11 cellular contexts compared by ENCODE assay signal in genomic region chr3:50388021-50388719, GRCh38. TPM values are rescaled to one million over a fixed set of nuclear protein-coding genes. Genes with fewer than 3 reads are reported as not detected.
DNase-seq lines count a peak whose midpoint lies in the region; ATAC-seq, FAIRE-seq and TF ChIP-seq lines count a peak whose summit lies in the region.
"Had no signal": no experiment of that assay in that cellular context is flagged by ENCODE, and none has a peak within 500 bp of the region (broad histone marks: within the 10 kb centered on the region; RNA-seq: fewer than 3 reads in every experiment).

No MANE protein-coding gene starts in this region.

- H3K4me1 ChIP-seq in endothelial cell of umbilical vein (ENCODE audit: control insufficient read depth, extremely low read depth, insufficient read depth, low read length) (no peaks in the 10 kb centered on the region), small intestine (ENCODE audit: control insufficient read depth in 2 of 2, insufficient read depth in 1 of 2, low read depth in 1 of 2, low read length in 1 of 2) (peaks cover 5 to 7% of the 10 kb centered on the region in 2 donors), spleen (peaks cover 0 to 24% (median 9%) of the 10 kb centered on the region in 6 donors), testis (peaks cover 6% of the 10 kb centered on the region)

- TF ChIP-seq POLR2A in endothelial cell of umbilical vein (IDR thresholded peaks at IDR 0.05; ENCODE audit: low read depth, low read length) (no peak), spleen (IDR thresholded peaks at IDR 0.05) (no peak), testis (IDR thresholded peaks at IDR 0.05) (no peak)

- H3K36me3 ChIP-seq in endothelial cell of umbilical vein (ENCODE audit: control insufficient read depth in 2 of 2, extremely low read depth in 1 of 2, insufficient read depth in 2 of 2, low read length in 2 of 2) (no peaks in the 10 kb centered on the region), small intestine (ENCODE audit: control insufficient read depth in 2 of 2, insufficient read depth in 2 of 2, low read length in 2 of 2) (no peaks in the 10 kb centered on the region), spleen (no peaks in the 10 kb centered on the region), testis (ENCODE audit: low read depth, missing control alignments) (no peaks in the 10 kb centered on the region)

- TF ChIP-seq CTCF in endothelial cell of umbilical vein (IDR thresholded peaks at IDR 0.05; ENCODE audit: extremely low read depth in 1 of 2, insufficient read depth in 1 of 2, low read depth in 1 of 2, low read length in 2 of 2) = peak; percentile 4 to 34
- no peak for TF ChIP-seq CTCF in spleen (IDR thresholded peaks at IDR 0.05 in 8 of 11, conservative IDR thresholded peaks at IDR 0.05 in 3 of 11)
- peak in 1 of 3 experiments; percentile 25 for TF ChIP-seq CTCF in testis (IDR thresholded peaks at IDR 0.05)
- TF ChIP-seq CTCF in omental fat pad (IDR thresholded peaks at IDR 0.05) = no peak

- H3K27ac ChIP-seq in endothelial cell of umbilical vein (ENCODE audit: insufficient read depth, low read depth, low read length) = no peak overlapping the region
- H3K27ac ChIP-seq in small intestine (ENCODE audit: low read depth in 1 of 2, low read length in 1 of 2) = no peak overlapping the region
- no peak overlapping the region for H3K27ac ChIP-seq in spleen
- H3K27ac ChIP-seq in testis = no peak overlapping the region

- H3K4me3 ChIP-seq in endothelial cell of umbilical vein (replicated peaks in 1 of 3; ENCODE audit: insufficient read depth in 1 of 3, low read depth in 1 of 3, low read length in 3 of 3) (no peak overlapping the region), small intestine (ENCODE audit: low read depth in 1 of 2, low read length in 2 of 2) (no peak overlapping the region), spleen (no peak overlapping the region), testis (no peak overlapping the region)

- H2AFZ ChIP-seq in endothelial cell of umbilical vein (ENCODE audit: low read depth, low read length) = no peak overlapping the region

- BruUV-seq in endothelial cell of umbilical vein (replicated peaks; lab: Mats Ljungman, UMichigan) = no TSS peak

- no peak overlapping the region for H3K4me2 ChIP-seq in endothelial cell of umbilical vein (ENCODE audit: insufficient read depth, low read length)

- WGBS in small intestine, 3 donors = 26 to 72% (median 44%) methylated on average over 25 of the region's 25 CpGs
- 81 to 87% (median 83%) methylated on average over 19 to 25 of the region's 25 CpGs for WGBS in spleen, 5 donors
- WGBS in testis, 2 donors = 79 to 82% methylated on average over 20 to 24 of the region's 25 CpGs

- FAIRE-seq in endothelial cell of umbilical vein (lab: Jason Lieb, UNC) (no peak), small intestine (lab: Jason Lieb, UNC) (no peak)

- no peak for ATAC-seq in omental fat pad (ENCODE audit: low FRiP score)

- no peaks in the 10 kb centered on the region for H3K9me1 ChIP-seq in endothelial cell of umbilical vein (replicated peaks; ENCODE audit: control insufficient read depth, extremely low read depth, insufficient read depth, low read length)

- no peaks in the 10 kb centered on the region for H3K27me3 ChIP-seq in endothelial cell of umbilical vein (ENCODE audit: control insufficient read depth in 2 of 2, insufficient read depth in 2 of 2, low read length in 2 of 2)
- H3K27me3 ChIP-seq in small intestine (ENCODE audit: control insufficient read depth in 2 of 2, insufficient read depth in 2 of 2, low read length in 2 of 2) = no peaks in the 10 kb centered on the region
- H3K27me3 ChIP-seq in spleen (replicated peaks in 1 of 7) = no peaks in the 10 kb centered on the region
- no peaks in the 10 kb centered on the region for H3K27me3 ChIP-seq in testis

- intact Hi-C loops in endothelial cell of umbilical vein (cut with micrococcal nuclease) (loop anchor here (1.0 kb wide), 1 partner anchor 41 kb away; no protein-coding TSS in a partner anchor), spleen (cut with DNase I; ENCODE audit: low total_unique reads) (no loop called here), testis (cut with DNase I; ENCODE audit: low total_unique reads) (no loop called here)

- CTCF ChIA-PET in endothelial cell of umbilical vein (lab: Charles Lee) = interaction anchor here (1.2 kb wide), 1 partner anchor 18 kb away, joined by 5 read pairs; no protein-coding TSS in a partner anchor

- dilution Hi-C loops in endothelial cell of umbilical vein (cut with MboI; ENCODE audit: extremely low pct_ligation_motif_present, low sequenced_read_pairs) = no loop called here

- H4K20me1 ChIP-seq in endothelial cell of umbilical vein (replicated peaks; ENCODE audit: control insufficient read depth, extremely low read depth, insufficient read depth, low read length) = no peaks in the 10 kb centered on the region

- H3K79me2 ChIP-seq in endothelial cell of umbilical vein (ENCODE audit: control insufficient read depth, insufficient read depth, low read length) = no peaks in the 10 kb centered on the region

- DNase-seq in SHP77 (lab: John Stamatoyannopoulos, UW) (peak; percentile 37 to 63), SHP77 treated with DMSO at 0.1 percent for 48 hours (lab: John Stamatoyannopoulos, UW) (no peak), NCI-H524 treated with DMSO at 0.1 percent for 48 hours (lab: John Stamatoyannopoulos, UW) (peak; percentile 50), endothelial cell of umbilical vein (ENCODE audit: low read depth, low spot score) (no peak), small intestine (peak; percentile 33), spleen (no peak), testis (no peak), omental fat pad (ENCODE audit: low spot score) (no peak)
- DNase-seq: activated B cell treated with CpG ODN at 0.5 μM for 24 hours; COR-L47; stimulated activated CD4-positive, alpha-beta T cell treated with anti-CD3 and anti-CD28 coated beads, Interleukin-4, amount 100 ng/mL, for 24 hours had no signal

- H3K9ac ChIP-seq in endothelial cell of umbilical vein (replicated peaks; ENCODE audit: extremely low read depth, insufficient read depth, low read length) = no peak overlapping the region

- H3K9me3 ChIP-seq in endothelial cell of umbilical vein (replicated peaks; ENCODE audit: control insufficient read depth, insufficient read depth, low read length) (no peaks in the 10 kb centered on the region), small intestine (ENCODE audit: control insufficient read depth, low read depth) (no peaks in the 10 kb centered on the region), spleen (no peaks in the 10 kb centered on the region), testis (no peaks in the 10 kb centered on the region)

- POLR2A ChIA-PET in endothelial cell of umbilical vein (lab: Charles Lee) = no interaction called here

RNA-seq across cellular contexts. Expression of gene TMEM115, which starts 28.8 kb away (rescaled TPM):
- 43.2 and 44.7 TPM in 2 replicates for total RNA-seq in endothelial cell of umbilical vein
- 65.5 and 90.1 TPM in 2 replicates for polyA plus RNA-seq in endothelial cell of umbilical vein
- 42.2 and 49.0 TPM in 2 replicates for polyA plus RNA-seq in endothelial cell of umbilical vein (2011; cell fraction: cytosol; rRNA removed)
- polyA plus RNA-seq in endothelial cell of umbilical vein (2011; cell fraction: nucleus; rRNA removed) = 23.7 and 24.7 TPM in 2 replicates
- polyA plus RNA-seq in endothelial cell of umbilical vein (2012) = 27.7 and 28.8 TPM in 2 replicates
- polyA minus RNA-seq in endothelial cell of umbilical vein = 45.9 and 53.4 TPM in 2 replicates
- 25.6 TPM for polyA minus RNA-seq in endothelial cell of umbilical vein (2011; cell fraction: cytosol; rRNA and poly(A)+ RNA removed)
- polyA minus RNA-seq in endothelial cell of umbilical vein (2011; cell fraction: nucleus; rRNA and poly(A)+ RNA removed) = 16.8 and 19.9 TPM in 2 replicates
- polyA plus RNA-seq in small intestine = 10 to 100 TPM; 24.8 to 34.2 (median 27.8) TPM
- 10 to 100 TPM; 22.6 to 49.2 (median 35.1) TPM for total RNA-seq in spleen
- polyA plus RNA-seq in spleen = 10 to 100 TPM; 14.0 to 22.1 (median 17.2) TPM
- total RNA-seq in testis = 10 to 100 TPM; 63.2 to 72.4 TPM
- 37.6 TPM for polyA plus RNA-seq in testis (ENCODE audit: insufficient read depth, low read depth, low replicate concordance)
- 10 to 100 TPM; 41.5 to 70.6 (median 52.1) TPM for total RNA-seq in omental fat pad

RNA-seq across cellular contexts. Expression of gene CYB561D2, which starts 37.5 kb away (rescaled TPM):
- 13.6 and 16.3 TPM in 2 replicates for total RNA-seq in endothelial cell of umbilical vein
- 46.0 and 55.8 TPM in 2 replicates for polyA plus RNA-seq in endothelial cell of umbilical vein
- polyA plus RNA-seq in endothelial cell of umbilical vein (2011; cell fraction: cytosol; rRNA removed) = 24.4 and 27.2 TPM in 2 replicates
- 22.0 and 22.2 TPM in 2 replicates for polyA plus RNA-seq in endothelial cell of umbilical vein (2011; cell fraction: nucleus; rRNA removed)
- polyA plus RNA-seq in endothelial cell of umbilical vein (2012) = 12.0 and 17.1 TPM in 2 replicates
- polyA minus RNA-seq in endothelial cell of umbilical vein = 20.8 TPM in 2 replicates
- 11.3 TPM for polyA minus RNA-seq in endothelial cell of umbilical vein (2011; cell fraction: cytosol; rRNA and poly(A)+ RNA removed)
- 6.3 and 8.8 TPM in 2 replicates for polyA minus RNA-seq in endothelial cell of umbilical vein (2011; cell fraction: nucleus; rRNA and poly(A)+ RNA removed)
- polyA plus RNA-seq in small intestine = 10 to 100 TPM; 30.5 to 39.1 (median 31.3) TPM
- 10 to 100 TPM; 18.7 to 33.7 (median 24.9) TPM for total RNA-seq in spleen
- polyA plus RNA-seq in spleen = 10 to 100 TPM; 26.8 to 35.2 (median 27.2) TPM
- total RNA-seq in testis = 10 to 100 TPM; 18.9 to 21.1 TPM
- polyA plus RNA-seq in testis (ENCODE audit: insufficient read depth, low read depth, low replicate concordance) = 16.0 TPM
- 10 to 100 TPM; 26.4 to 33.7 (median 30.2) TPM for total RNA-seq in omental fat pad

RNA-seq across cellular contexts. Expression of gene NPRL2, which starts 37.6 kb away (rescaled TPM):
- total RNA-seq in endothelial cell of umbilical vein = 13.4 and 14.5 TPM in 2 replicates
- 30.6 and 33.5 TPM in 2 replicates for polyA plus RNA-seq in endothelial cell of umbilical vein
- 24.0 and 27.3 TPM in 2 replicates for polyA plus RNA-seq in endothelial cell of umbilical vein (2011; cell fraction: cytosol; rRNA removed)
- polyA plus RNA-seq in endothelial cell of umbilical vein (2011; cell fraction: nucleus; rRNA removed) = 58.0 and 76.5 TPM in 2 replicates
- 16.5 and 17.1 TPM in 2 replicates for polyA plus RNA-seq in endothelial cell of umbilical vein (2012)
- 24.1 and 26.4 TPM in 2 replicates for polyA minus RNA-seq in endothelial cell of umbilical vein
- 8.7 TPM for polyA minus RNA-seq in endothelial cell of umbilical vein (2011; cell fraction: cytosol; rRNA and poly(A)+ RNA removed)
- polyA minus RNA-seq in endothelial cell of umbilical vein (2011; cell fraction: nucleus; rRNA and poly(A)+ RNA removed) = 10.7 and 13.7 TPM in 2 replicates
- polyA plus RNA-seq in small intestine = 10 to 100 TPM; 16.2 to 31.8 (median 21.3) TPM
- 10 to 100 TPM; 17.8 to 31.2 (median 22.7) TPM for total RNA-seq in spleen
- polyA plus RNA-seq in spleen = 10 to 100 TPM; 22.1 to 28.2 (median 23.0) TPM
- total RNA-seq in testis = 10 to 100 TPM; 26.9 to 29.2 TPM
- polyA plus RNA-seq in testis (ENCODE audit: insufficient read depth, low read depth, low replicate concordance) = 28.0 TPM
- 10 to 100 TPM in 3 of 4 donors, 1 to 10 TPM in 1; 9.5 to 22.7 (median 13.9) TPM for total RNA-seq in omental fat pad

RNA-seq across cellular contexts. Expression of gene ZMYND10, which starts 42.6 kb away (rescaled TPM):
- total RNA-seq in endothelial cell of umbilical vein = 0.38 and 0.51 TPM in 2 replicates
- polyA plus RNA-seq in endothelial cell of umbilical vein = 0.25 and 0.33 TPM in 2 replicates
- 0.18 and 0.25 TPM in 2 replicates for polyA plus RNA-seq in endothelial cell of umbilical vein (2011; cell fraction: cytosol; rRNA removed)
- 0.49 and 0.75 TPM in 2 replicates for polyA plus RNA-seq in endothelial cell of umbilical vein (2011; cell fraction: nucleus; rRNA removed)
- 0.12 TPM in 1 of 2 replicates, not detected in the other for polyA plus RNA-seq in endothelial cell of umbilical vein (2012)
- not detected in 2 replicates for polyA minus RNA-seq in endothelial cell of umbilical vein
- not detected for polyA minus RNA-seq in endothelial cell of umbilical vein (2011; cell fraction: cytosol; rRNA and poly(A)+ RNA removed)
- 0.19 and 0.48 TPM in 2 replicates for polyA minus RNA-seq in endothelial cell of umbilical vein (2011; cell fraction: nucleus; rRNA and poly(A)+ RNA removed)
- polyA plus RNA-seq in small intestine = 1 to 10 TPM in 2 of 3 donors, under 1 TPM in 1; 0.76 to 2.5 (median 1.6) TPM
- total RNA-seq in spleen = 1 to 10 TPM in 3 of 7 donors, under 1 TPM in 3, not detected in 1; 0.60 to 2.2 (median 1.1) TPM
- 1 to 10 TPM in 2 of 3 donors, under 1 TPM in 1; 0.56 to 2.1 (median 1.6) TPM for polyA plus RNA-seq in spleen
- 100 to 1,000 TPM; 241 to 335 TPM for total RNA-seq in testis
- polyA plus RNA-seq in testis (ENCODE audit: insufficient read depth, low read depth, low replicate concordance) = 763 TPM
- total RNA-seq in omental fat pad = 1 to 10 TPM in 1 of 4 donors, under 1 TPM in 3; 0.28 to 2.1 (median 0.64) TPM

RNA-seq across cellular contexts. Expression of gene RASSF1, which starts 47.5 kb away (rescaled TPM):
- total RNA-seq in endothelial cell of umbilical vein = 27.0 and 31.9 TPM in 2 replicates
- 52.2 and 59.7 TPM in 2 replicates for polyA plus RNA-seq in endothelial cell of umbilical vein
- polyA plus RNA-seq in endothelial cell of umbilical vein (2011; cell fraction: cytosol; rRNA removed) = 48.7 and 57.4 TPM in 2 replicates
- 46.5 and 64.6 TPM in 2 replicates for polyA plus RNA-seq in endothelial cell of umbilical vein (2011; cell fraction: nucleus; rRNA removed)
- polyA plus RNA-seq in endothelial cell of umbilical vein (2012) = 17.7 and 24.5 TPM in 2 replicates
- polyA minus RNA-seq in endothelial cell of umbilical vein = 14.7 and 20.1 TPM in 2 replicates
- 22.3 TPM for polyA minus RNA-seq in endothelial cell of umbilical vein (2011; cell fraction: cytosol; rRNA and poly(A)+ RNA removed)
- 18.0 and 21.2 TPM in 2 replicates for polyA minus RNA-seq in endothelial cell of umbilical vein (2011; cell fraction: nucleus; rRNA and poly(A)+ RNA removed)
- polyA plus RNA-seq in small intestine = 10 to 100 TPM; 19.7 to 39.0 (median 32.7) TPM
- total RNA-seq in spleen = 100 to 1,000 TPM in 1 of 7 donors, 10 to 100 TPM in 6; 48.3 to 113 (median 63.3) TPM
- polyA plus RNA-seq in spleen = 10 to 100 TPM; 59.3 to 83.7 (median 81.4) TPM
- total RNA-seq in testis = 10 to 100 TPM; 50.0 to 52.2 TPM
- 60.1 TPM for polyA plus RNA-seq in testis (ENCODE audit: insufficient read depth, low read depth, low replicate concordance)
- total RNA-seq in omental fat pad = 10 to 100 TPM; 42.1 to 82.0 (median 53.3) TPM

Comparison
In these comparisons a context has a peak if more than half of its experiments do, and no peak if none do; other contexts are left out.
1. DNase-seq: peak in SHP77 (2 of 2), NCI-H524 treated with DMSO at 0.1 percent for 48 hours (single experiment) and small intestine (single experiment); none in SHP77 treated with DMSO at 0.1 percent for 48 hours (single experiment), endothelial cell of umbilical vein (single experiment), spleen (single experiment), testis (single experiment) and omental fat pad (single experiment).
2. CTCF ChIP-seq: peak in endothelial cell of umbilical vein (2 of 2); none in spleen (0 of 11) and omental fat pad (0 of 3).